In the genomic region with DNA sequence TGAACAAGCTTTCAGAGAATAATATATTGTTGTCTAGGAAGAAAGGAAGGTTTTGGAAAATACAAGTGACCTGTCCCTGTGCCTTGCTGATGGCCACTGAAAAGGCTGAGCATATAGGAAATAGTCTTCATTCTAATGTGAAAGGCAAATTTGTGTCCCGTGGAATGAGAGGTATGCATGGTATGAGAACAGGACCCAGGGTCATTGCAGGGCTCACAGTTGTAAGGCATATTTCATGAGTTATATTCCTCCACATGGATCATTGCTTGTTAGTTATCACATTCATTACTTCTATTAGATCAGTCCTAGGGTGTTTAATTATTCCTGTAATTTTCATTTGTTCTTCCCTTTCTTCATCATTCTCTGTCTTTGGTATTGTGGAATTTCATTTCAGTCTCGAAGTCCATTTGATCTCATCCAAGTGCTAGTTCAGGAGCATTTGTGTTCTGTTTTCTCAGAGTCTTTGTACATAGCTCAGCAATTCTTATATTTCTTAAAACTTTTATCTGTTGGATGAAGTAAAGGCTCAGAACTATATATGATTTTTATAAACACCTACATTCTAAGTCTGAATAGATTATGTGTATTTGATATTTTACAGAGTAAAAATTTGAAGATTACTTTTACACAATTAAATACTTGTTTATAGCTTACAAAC, we compare ENCODE assay signal across 8 cellular contexts. TPM values are rescaled to one million over a fixed set of nuclear protein-coding genes. Genes with fewer than 3 reads are reported as not detected.
DNase-seq lines count a peak whose midpoint lies in the region; ATAC-seq and TF ChIP-seq lines count a peak whose summit lies in the region.

No MANE protein-coding gene starts in this region.

- peaks cover 30% of the 10 kb centered on the region for H3K4me1 Mint-ChIP-seq in osteocyte (ENCODE audit: unreplicated experiment)
- no peaks in the 10 kb centered on the region for H3K4me1 Mint-ChIP-seq in activated naive CD8-positive, alpha-beta T cell treated with anti-CD3 and anti-CD28 coated beads for 36 hours

- no peak overlapping the region for H2AFZ ChIP-seq in PC-3 (ENCODE audit: low read length)

- no peaks in the 10 kb centered on the region for H3K9me3 ChIP-seq in PC-3 (ENCODE audit: low read length)
- no peaks in the 10 kb centered on the region for H3K9me3 ChIP-seq in vagina

- no peak overlapping the region for H3K27ac ChIP-seq in PC-3 (ENCODE audit: low read length)
- no peak overlapping the region for H3K27ac ChIP-seq in vagina

- H3K27ac Mint-ChIP-seq in osteocyte (ENCODE audit: unreplicated experiment), result peak overlapping the region; percentile 35
- H3K27ac Mint-ChIP-seq in activated naive CD8-positive, alpha-beta T cell treated with anti-CD3 and anti-CD28 coated beads for 36 hours, result no peak overlapping the region

- H3K79me2 ChIP-seq in PC-3 (ENCODE audit: low read length), result no peaks in the 10 kb centered on the region

- no peaks in the 10 kb centered on the region for H3F3A ChIP-seq in PC-3 (ENCODE audit: low read length, unreplicated experiment)

- no peaks in the 10 kb centered on the region for H4K20me1 ChIP-seq in PC-3 (ENCODE audit: low read length)

- H3K9ac ChIP-seq in PC-3 (ENCODE audit: low read length), result no peak overlapping the region

- CTCF ChIA-PET in PC-3 (lab: Charles Lee), result no interaction called here

- H3K9me2 ChIP-seq in PC-3 (replicated peaks; ENCODE audit: low read length), result no peaks in the 10 kb centered on the region

- POLR2A ChIA-PET in PC-3 (lab: Charles Lee; ENCODE audit: unreplicated experiment), result no interaction called here

- ATAC-seq in PC-3, result no peak; the same call in 1 of the 2 replicates
- ATAC-seq in GM21737 (IDR thresholded peaks at IDR 0.05; ENCODE audit: unreplicated experiment), result no peak

- BruUV-seq in PC-3 (replicated peaks; lab: Mats Ljungman, UMichigan), result no TSS peak

- H3K36me3 ChIP-seq in PC-3 (ENCODE audit: low read depth, low read length), result no peaks in the 10 kb centered on the region
- no peaks in the 10 kb centered on the region for H3K36me3 ChIP-seq in vagina

- peaks cover 11% of the 10 kb centered on the region for H3K9me3 Mint-ChIP-seq in osteocyte (ENCODE audit: unreplicated experiment)
- peaks cover 12% of the 10 kb centered on the region for H3K9me3 Mint-ChIP-seq in activated naive CD8-positive, alpha-beta T cell treated with anti-CD3 and anti-CD28 coated beads for 36 hours

- TF ChIP-seq CTCF in PC-3 (conservative IDR thresholded peaks at IDR 0.05; ENCODE audit: low read depth, low read length) (no peak), osteocyte (IDR thresholded peaks at IDR 0.05) (no peak), vagina (IDR thresholded peaks at IDR 0.05) (no peak)

- H3K4me3 ChIP-seq in PC-3 (ENCODE audit: low read length), result no peak overlapping the region
- H3K4me3 ChIP-seq in vagina, result no peak overlapping the region

- no peak for TF ChIP-seq POLR2A in vagina (IDR thresholded peaks at IDR 0.05)

- peak; percentile 84 for DNase-seq in EL
- DNase-seq in PC-3, result peak; percentile 4
- peak; percentile 27 for DNase-seq in fibroblast of gingiva (ENCODE audit: low read depth)
- DNase-seq in osteocyte (ENCODE audit: extremely low spot score, unreplicated experiment), result no peak
- DNase-seq in vagina (ENCODE audit: extremely low spot score in 2 of 2), result no peak
- DNase-seq in NCI-H526 (lab: John Stamatoyannopoulos, UW), result no peak
- no peak for DNase-seq in activated naive CD8-positive, alpha-beta T cell treated with anti-CD3 and anti-CD28 coated beads for 36 hours

- H3K4me3 Mint-ChIP-seq in osteocyte (ENCODE audit: unreplicated experiment), result no peak overlapping the region
- no peak overlapping the region for H3K4me3 Mint-ChIP-seq in activated naive CD8-positive, alpha-beta T cell treated with anti-CD3 and anti-CD28 coated beads for 36 hours

- peaks cover 2% of the 10 kb centered on the region for H3K36me3 Mint-ChIP-seq in osteocyte (ENCODE audit: unreplicated experiment)
- H3K36me3 Mint-ChIP-seq in activated naive CD8-positive, alpha-beta T cell treated with anti-CD3 and anti-CD28 coated beads for 36 hours, result peaks cover 2% of the 10 kb centered on the region

- H3K27me3 ChIP-seq in PC-3 (ENCODE audit: low read length) (no peaks in the 10 kb centered on the region), vagina (no peaks in the 10 kb centered on the region)

- no peak overlapping the region for H3K4me2 ChIP-seq in PC-3 (ENCODE audit: low read length)

- H3K27me3 Mint-ChIP-seq in osteocyte (ENCODE audit: unreplicated experiment), result no peaks in the 10 kb centered on the region
- no peaks in the 10 kb centered on the region for H3K27me3 Mint-ChIP-seq in activated naive CD8-positive, alpha-beta T cell treated with anti-CD3 and anti-CD28 coated beads for 36 hours

- H3K4me1 ChIP-seq in PC-3 (ENCODE audit: insufficient read depth, low read length), result no peaks in the 10 kb centered on the region
- H3K4me1 ChIP-seq in vagina, result no peaks in the 10 kb centered on the region

- intact Hi-C loops in PC-3 (cut with micrococcal nuclease) (no loop called here), vagina (cut with DNase I) (no loop called here)

RNA-seq across cellular contexts. Expression of gene ARHGAP21, which starts 39.4 kb away (rescaled TPM):
- total RNA-seq in PC-3 (2014; rRNA removed) (51.4 and 52.6 TPM in 2 replicates), osteocyte (160 and 170 TPM in 2 replicates), vagina (43.0 TPM)
- total RNA-seq in activated naive CD8-positive, alpha-beta T cell treated with anti-CD3 and anti-CD28 coated beads for 36 hours, result 10 to 100 TPM; 22.1 to 22.4 TPM

Comparison
In these comparisons a context has a peak if more than half of its experiments do, and no peak if none do; other contexts are left out.
1. DNase-seq: peak in EL (single experiment), PC-3 (single experiment) and fibroblast of gingiva (single experiment); none in osteocyte (single experiment), vagina (0 of 2), NCI-H526 (0 of 2) and activated naive CD8-positive, alpha-beta T cell treated with anti-CD3 and anti-CD28 coated beads for 36 hours (single experiment).